In genomic region chr21:44028287-44028659, GRCh38 we compare ENCODE assay signal across 11 cellular contexts.
"Had no signal": no experiment of that assay in that cellular context is flagged by ENCODE, and none has a peak within 500 bp of the region (broad histone marks: within the 10 kb centered on the region; RNA-seq: fewer than 3 reads in every experiment).

No MANE protein-coding gene starts in this region.

- DNase-seq: activated CD4-positive, alpha-beta memory T cell treated with anti-CD3 and anti-CD28 coated beads for 36 hours; activated CD4-positive, CD25-positive, alpha-beta regulatory T cell treated with anti-CD3 and anti-CD28 coated beads, Interleukin-2, amount 50 U/mL, for 72 hours; activated naive CD4-positive, alpha-beta T cell treated with anti-CD3 and anti-CD28 coated beads, Interleukin-2, amount 10 ng/mL, durations not matched to agents 7 days and 5 days; effector CD8-positive, alpha-beta T cell; stimulated activated CD4-positive, alpha-beta T cell treated with anti-CD3 and anti-CD28 coated beads, Interleukin-4, amount 100 ng/mL, for 4 hours; tibial artery had no signal

- H3K27me3 Mint-ChIP-seq: activated CD4-positive, alpha-beta memory T cell treated with anti-CD3 and anti-CD28 coated beads for 36 hours; activated naive CD4-positive, alpha-beta T cell treated with anti-CD3 and anti-CD28 coated beads, Interleukin-2, amount 10 ng/mL, durations not matched to agents 7 days and 5 days had no signal

- H3K4me3 Mint-ChIP-seq: activated CD4-positive, alpha-beta memory T cell treated with anti-CD3 and anti-CD28 coated beads for 36 hours; activated naive CD4-positive, alpha-beta T cell treated with anti-CD3 and anti-CD28 coated beads, Interleukin-2, amount 10 ng/mL, durations not matched to agents 7 days and 5 days; T-helper 2 cell treated with Interferon-gamma antibody and Interleukin-4, amounts not matched to agents 5 μg/mL and 100 μg/mL, for 36 hours had no signal

- H3K27ac ChIP-seq: coronary artery, gastroesophageal sphincter, right atrium auricular region, skin epidermis, tibial artery had no signal

- ATAC-seq: gastroesophageal sphincter had no signal

- H3K9me3 Mint-ChIP-seq: activated CD4-positive, alpha-beta memory T cell treated with anti-CD3 and anti-CD28 coated beads for 36 hours; T-helper 2 cell treated with Interferon-gamma antibody and Interleukin-4, amounts not matched to agents 5 μg/mL and 100 μg/mL, for 36 hours had no signal

- H3K27ac Mint-ChIP-seq: activated CD4-positive, alpha-beta memory T cell treated with anti-CD3 and anti-CD28 coated beads for 36 hours; activated naive CD4-positive, alpha-beta T cell treated with anti-CD3 and anti-CD28 coated beads, Interleukin-2, amount 10 ng/mL, durations not matched to agents 7 days and 5 days; T-helper 2 cell treated with Interferon-gamma antibody and Interleukin-4, amounts not matched to agents 5 μg/mL and 100 μg/mL, for 36 hours had no signal
